Comparison of ENCODE assay signal across 1 cellular context in the genomic region with DNA sequence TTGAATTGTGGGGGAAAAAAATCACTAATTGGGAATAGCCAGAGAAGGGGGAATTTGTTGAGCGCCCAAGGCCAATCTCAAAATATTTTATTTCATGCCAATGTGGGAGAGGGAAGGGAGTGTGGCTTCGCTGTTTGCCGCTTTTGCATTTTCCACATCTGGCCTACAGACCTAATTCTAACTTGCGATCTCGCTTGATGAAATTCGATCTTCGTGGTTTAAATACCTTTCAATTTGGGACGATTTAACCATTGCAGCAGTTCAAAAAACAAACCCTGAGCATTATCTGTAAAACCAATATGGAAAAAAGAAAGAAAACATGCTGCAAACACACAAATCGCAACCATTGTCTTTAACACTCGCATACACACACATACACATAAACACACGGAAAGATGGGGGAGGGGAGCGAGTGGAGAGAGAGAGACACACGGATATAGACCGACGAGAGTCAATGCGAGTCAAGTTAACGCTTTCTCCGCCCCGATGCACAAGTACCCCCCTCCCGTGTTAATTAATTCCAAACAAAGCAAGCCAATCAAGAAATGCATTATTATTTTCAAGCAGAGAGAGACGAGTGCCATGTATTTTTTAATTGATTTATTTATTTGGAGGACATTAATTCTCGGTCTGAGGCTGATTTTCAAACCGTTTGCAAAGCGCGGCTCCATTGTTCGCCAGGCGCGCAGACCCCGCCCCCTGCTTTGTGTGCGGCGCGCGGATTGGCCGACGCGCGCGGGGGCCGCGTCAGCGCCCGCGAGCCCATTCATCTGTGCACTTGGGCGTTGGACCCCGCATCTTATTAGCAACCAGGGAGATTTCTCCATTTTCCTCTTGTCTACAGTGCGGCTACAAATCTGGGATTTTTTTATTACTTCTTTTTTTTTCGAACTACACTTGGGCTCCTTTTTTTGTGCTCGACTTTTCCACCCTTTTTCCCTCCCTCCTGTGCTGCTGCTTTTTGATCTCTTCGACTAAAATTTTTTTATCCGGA.
TF ChIP-seq lines count a peak whose summit lies in the region.

A gene with protein sequence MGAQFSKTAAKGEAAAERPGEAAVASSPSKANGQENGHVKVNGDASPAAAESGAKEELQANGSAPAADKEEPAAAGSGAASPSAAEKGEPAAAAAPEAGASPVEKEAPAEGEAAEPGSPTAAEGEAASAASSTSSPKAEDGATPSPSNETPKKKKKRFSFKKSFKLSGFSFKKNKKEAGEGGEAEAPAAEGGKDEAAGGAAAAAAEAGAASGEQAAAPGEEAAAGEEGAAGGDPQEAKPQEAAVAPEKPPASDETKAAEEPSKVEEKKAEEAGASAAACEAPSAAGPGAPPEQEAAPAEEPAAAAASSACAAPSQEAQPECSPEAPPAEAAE (plus strand): TSS at position 775 of the 994 bp plus-strand sequence. CDS start 401 bp downstream, outside the sequence.

TF ChIP-seq in HEK293, 187 proteins besides CTCF, POLR2A, EP300 and RAD21 (continued from another document and continues in another):
- TF ChIP-seq KLF8 (tag by site-specific recombination; IDR thresholded peaks at IDR 0.05) = peak; percentile 57
- TF ChIP-seq, protein P1, sequence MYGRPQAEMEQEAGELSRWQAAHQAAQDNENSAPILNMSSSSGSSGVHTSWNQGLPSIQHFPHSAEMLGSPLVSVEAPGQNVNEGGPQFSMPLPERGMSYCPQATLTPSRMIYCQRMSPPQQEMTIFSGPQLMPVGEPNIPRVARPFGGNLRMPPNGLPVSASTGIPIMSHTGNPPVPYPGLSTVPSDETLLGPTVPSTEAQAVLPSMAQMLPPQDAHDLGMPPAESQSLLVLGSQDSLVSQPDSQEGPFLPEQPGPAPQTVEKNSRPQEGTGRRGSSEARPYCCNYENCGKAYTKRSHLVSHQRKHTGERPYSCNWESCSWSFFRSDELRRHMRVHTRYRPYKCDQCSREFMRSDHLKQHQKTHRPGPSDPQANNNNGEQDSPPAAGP (tag by site-specific recombination; IDR thresholded peaks at IDR 0.05) = no peak
- no peak for TF ChIP-seq ZNF585B (tag by site-specific recombination; IDR thresholded peaks at IDR 0.05)
- TF ChIP-seq ZFP41 (tag by site-specific recombination; IDR thresholded peaks at IDR 0.05; ENCODE audit: borderline replicate concordance) = no peak
- TF ChIP-seq, protein P2, sequence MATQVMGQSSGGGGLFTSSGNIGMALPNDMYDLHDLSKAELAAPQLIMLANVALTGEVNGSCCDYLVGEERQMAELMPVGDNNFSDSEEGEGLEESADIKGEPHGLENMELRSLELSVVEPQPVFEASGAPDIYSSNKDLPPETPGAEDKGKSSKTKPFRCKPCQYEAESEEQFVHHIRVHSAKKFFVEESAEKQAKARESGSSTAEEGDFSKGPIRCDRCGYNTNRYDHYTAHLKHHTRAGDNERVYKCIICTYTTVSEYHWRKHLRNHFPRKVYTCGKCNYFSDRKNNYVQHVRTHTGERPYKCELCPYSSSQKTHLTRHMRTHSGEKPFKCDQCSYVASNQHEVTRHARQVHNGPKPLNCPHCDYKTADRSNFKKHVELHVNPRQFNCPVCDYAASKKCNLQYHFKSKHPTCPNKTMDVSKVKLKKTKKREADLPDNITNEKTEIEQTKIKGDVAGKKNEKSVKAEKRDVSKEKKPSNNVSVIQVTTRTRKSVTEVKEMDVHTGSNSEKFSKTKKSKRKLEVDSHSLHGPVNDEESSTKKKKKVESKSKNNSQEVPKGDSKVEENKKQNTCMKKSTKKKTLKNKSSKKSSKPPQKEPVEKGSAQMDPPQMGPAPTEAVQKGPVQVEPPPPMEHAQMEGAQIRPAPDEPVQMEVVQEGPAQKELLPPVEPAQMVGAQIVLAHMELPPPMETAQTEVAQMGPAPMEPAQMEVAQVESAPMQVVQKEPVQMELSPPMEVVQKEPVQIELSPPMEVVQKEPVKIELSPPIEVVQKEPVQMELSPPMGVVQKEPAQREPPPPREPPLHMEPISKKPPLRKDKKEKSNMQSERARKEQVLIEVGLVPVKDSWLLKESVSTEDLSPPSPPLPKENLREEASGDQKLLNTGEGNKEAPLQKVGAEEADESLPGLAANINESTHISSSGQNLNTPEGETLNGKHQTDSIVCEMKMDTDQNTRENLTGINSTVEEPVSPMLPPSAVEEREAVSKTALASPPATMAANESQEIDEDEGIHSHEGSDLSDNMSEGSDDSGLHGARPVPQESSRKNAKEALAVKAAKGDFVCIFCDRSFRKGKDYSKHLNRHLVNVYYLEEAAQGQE (tag by site-specific recombination; IDR thresholded peaks at IDR 0.05) = no peak; the same call in 1 of the 2 replicates
- no peak for TF ChIP-seq MEIS1 (CRISPR knock-in tag; IDR thresholded peaks at IDR 0.05; ENCODE audit: borderline replicate concordance)
- TF ChIP-seq ZEB2 (tag by site-specific recombination; IDR thresholded peaks at IDR 0.05) = peak; percentile 88
- TF ChIP-seq, protein P3, sequence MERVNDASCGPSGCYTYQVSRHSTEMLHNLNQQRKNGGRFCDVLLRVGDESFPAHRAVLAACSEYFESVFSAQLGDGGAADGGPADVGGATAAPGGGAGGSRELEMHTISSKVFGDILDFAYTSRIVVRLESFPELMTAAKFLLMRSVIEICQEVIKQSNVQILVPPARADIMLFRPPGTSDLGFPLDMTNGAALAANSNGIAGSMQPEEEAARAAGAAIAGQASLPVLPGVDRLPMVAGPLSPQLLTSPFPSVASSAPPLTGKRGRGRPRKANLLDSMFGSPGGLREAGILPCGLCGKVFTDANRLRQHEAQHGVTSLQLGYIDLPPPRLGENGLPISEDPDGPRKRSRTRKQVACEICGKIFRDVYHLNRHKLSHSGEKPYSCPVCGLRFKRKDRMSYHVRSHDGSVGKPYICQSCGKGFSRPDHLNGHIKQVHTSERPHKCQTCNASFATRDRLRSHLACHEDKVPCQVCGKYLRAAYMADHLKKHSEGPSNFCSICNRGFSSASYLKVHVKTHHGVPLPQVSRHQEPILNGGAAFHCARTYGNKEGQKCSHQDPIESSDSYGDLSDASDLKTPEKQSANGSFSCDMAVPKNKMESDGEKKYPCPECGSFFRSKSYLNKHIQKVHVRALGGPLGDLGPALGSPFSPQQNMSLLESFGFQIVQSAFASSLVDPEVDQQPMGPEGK (tag by site-specific recombination; IDR thresholded peaks at IDR 0.05) = peak; percentile 75
- TF ChIP-seq ZNF146 (tag by site-specific recombination; IDR thresholded peaks at IDR 0.05) = no peak; the same call in 1 of the 2 replicates
- TF ChIP-seq ZNF266 (tag by site-specific recombination; IDR thresholded peaks at IDR 0.05; ENCODE audit: low read depth) = no peak
- no peak; the same call in 1 of the 2 replicates for TF ChIP-seq WT1 (tag by site-specific recombination; IDR thresholded peaks at IDR 0.05)
- TF ChIP-seq SETDB1 (IDR thresholded peaks at IDR 0.05; ENCODE audit: insufficient read length, low read length) = no peak
- TF ChIP-seq, protein P4, sequence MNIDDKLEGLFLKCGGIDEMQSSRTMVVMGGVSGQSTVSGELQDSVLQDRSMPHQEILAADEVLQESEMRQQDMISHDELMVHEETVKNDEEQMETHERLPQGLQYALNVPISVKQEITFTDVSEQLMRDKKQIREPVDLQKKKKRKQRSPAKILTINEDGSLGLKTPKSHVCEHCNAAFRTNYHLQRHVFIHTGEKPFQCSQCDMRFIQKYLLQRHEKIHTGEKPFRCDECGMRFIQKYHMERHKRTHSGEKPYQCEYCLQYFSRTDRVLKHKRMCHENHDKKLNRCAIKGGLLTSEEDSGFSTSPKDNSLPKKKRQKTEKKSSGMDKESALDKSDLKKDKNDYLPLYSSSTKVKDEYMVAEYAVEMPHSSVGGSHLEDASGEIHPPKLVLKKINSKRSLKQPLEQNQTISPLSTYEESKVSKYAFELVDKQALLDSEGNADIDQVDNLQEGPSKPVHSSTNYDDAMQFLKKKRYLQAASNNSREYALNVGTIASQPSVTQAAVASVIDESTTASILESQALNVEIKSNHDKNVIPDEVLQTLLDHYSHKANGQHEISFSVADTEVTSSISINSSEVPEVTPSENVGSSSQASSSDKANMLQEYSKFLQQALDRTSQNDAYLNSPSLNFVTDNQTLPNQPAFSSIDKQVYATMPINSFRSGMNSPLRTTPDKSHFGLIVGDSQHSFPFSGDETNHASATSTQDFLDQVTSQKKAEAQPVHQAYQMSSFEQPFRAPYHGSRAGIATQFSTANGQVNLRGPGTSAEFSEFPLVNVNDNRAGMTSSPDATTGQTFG (tag by site-specific recombination; IDR thresholded peaks at IDR 0.05; ENCODE audit: borderline replicate concordance) = no peak
- no peak for TF ChIP-seq ZNF19 (tag by site-specific recombination; IDR thresholded peaks at IDR 0.05; ENCODE audit: low read depth)
- TF ChIP-seq ZNF2 (tag by site-specific recombination; IDR thresholded peaks at IDR 0.05) = peak; percentile 92
- no peak for TF ChIP-seq ZNF654 (tag by site-specific recombination; IDR thresholded peaks at IDR 0.05; ENCODE audit: low read depth)
- peak; percentile 28; the same call in 1 of the 2 replicates for TF ChIP-seq ZBTB1 (tag by site-specific recombination; IDR thresholded peaks at IDR 0.05)
- peak; percentile 85 for TF ChIP-seq SP7 (tag by site-specific recombination; IDR thresholded peaks at IDR 0.05)
- no peak for TF ChIP-seq ZNF830 (tag by site-specific recombination; IDR thresholded peaks at IDR 0.05; ENCODE audit: low read depth)
- TF ChIP-seq SALL2 (tag by site-specific recombination; IDR thresholded peaks at IDR 0.05; ENCODE audit: borderline replicate concordance) = no peak
- no peak for TF ChIP-seq ZNF184 (tag by site-specific recombination; IDR thresholded peaks at IDR 0.05)
- no peak for TF ChIP-seq ZNF670 (tag by site-specific recombination; IDR thresholded peaks at IDR 0.05; ENCODE audit: low read depth)
- TF ChIP-seq, protein P5, sequence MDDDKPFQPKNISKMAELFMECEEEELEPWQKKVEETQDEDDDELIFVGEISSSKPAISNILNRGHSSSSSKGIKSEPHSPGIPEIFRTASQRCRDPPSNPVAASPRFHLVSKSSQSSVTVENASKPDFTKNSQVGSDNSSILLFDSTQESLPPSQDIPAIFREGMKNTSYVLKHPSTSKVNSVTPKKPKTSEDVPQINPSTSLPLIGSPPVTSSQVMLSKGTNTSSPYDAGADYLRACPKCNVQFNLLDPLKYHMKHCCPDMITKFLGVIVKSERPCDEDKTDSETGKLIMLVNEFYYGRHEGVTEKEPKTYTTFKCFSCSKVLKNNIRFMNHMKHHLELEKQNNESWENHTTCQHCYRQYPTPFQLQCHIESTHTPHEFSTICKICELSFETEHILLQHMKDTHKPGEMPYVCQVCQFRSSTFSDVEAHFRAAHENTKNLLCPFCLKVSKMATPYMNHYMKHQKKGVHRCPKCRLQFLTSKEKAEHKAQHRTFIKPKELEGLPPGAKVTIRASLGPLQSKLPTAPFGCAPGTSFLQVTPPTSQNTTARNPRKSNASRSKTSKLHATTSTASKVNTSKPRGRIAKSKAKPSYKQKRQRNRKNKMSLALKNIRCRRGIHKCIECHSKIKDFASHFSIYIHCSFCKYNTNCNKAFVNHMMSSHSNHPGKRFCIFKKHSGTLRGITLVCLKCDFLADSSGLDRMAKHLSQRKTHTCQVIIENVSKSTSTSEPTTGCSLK (tag by site-specific recombination; IDR thresholded peaks at IDR 0.05) = no peak
- TF ChIP-seq ZNF561 (tag by site-specific recombination; IDR thresholded peaks at IDR 0.05; ENCODE audit: borderline replicate concordance) = peak; percentile 76
- peak; percentile 76; the same call in 1 of the 2 replicates for TF ChIP-seq ZNF629 (tag by site-specific recombination; IDR thresholded peaks at IDR 0.05)
- TF ChIP-seq ZNF23 (tag by site-specific recombination; IDR thresholded peaks at IDR 0.05; ENCODE audit: borderline replicate concordance) = no peak
- TF ChIP-seq ZBTB17 (tag by site-specific recombination; IDR thresholded peaks at IDR 0.05) = peak; percentile 78
- TF ChIP-seq ZNF600 (tag by site-specific recombination; IDR thresholded peaks at IDR 0.05) = no peak
- no peak for TF ChIP-seq HOXC10 (CRISPR knock-in tag; IDR thresholded peaks at IDR 0.05)
- TF ChIP-seq, protein P6, sequence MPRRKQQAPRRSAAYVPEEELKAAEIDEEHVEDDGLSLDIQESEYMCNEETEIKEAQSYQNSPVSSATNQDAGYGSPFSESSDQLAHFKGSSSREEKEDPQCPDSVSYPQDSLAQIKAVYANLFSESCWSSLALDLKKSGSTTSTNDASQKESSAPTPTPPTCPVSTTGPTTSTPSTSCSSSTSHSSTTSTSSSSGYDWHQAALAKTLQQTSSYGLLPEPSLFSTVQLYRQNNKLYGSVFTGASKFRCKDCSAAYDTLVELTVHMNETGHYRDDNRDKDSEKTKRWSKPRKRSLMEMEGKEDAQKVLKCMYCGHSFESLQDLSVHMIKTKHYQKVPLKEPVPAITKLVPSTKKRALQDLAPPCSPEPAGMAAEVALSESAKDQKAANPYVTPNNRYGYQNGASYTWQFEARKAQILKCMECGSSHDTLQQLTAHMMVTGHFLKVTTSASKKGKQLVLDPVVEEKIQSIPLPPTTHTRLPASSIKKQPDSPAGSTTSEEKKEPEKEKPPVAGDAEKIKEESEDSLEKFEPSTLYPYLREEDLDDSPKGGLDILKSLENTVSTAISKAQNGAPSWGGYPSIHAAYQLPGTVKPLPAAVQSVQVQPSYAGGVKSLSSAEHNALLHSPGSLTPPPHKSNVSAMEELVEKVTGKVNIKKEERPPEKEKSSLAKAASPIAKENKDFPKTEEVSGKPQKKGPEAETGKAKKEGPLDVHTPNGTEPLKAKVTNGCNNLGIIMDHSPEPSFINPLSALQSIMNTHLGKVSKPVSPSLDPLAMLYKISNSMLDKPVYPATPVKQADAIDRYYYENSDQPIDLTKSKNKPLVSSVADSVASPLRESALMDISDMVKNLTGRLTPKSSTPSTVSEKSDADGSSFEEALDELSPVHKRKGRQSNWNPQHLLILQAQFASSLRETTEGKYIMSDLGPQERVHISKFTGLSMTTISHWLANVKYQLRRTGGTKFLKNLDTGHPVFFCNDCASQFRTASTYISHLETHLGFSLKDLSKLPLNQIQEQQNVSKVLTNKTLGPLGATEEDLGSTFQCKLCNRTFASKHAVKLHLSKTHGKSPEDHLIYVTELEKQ (tag by site-specific recombination; IDR thresholded peaks at IDR 0.05; ENCODE audit: borderline replicate concordance) = 0 out of 2 replicates have a peak, but pooled peaks have one; percentile 39
- TF ChIP-seq FEZF1 (tag by site-specific recombination; IDR thresholded peaks at IDR 0.05) = 0 out of 2 replicates have a peak, but pooled peaks have one; percentile 15
- no peak for TF ChIP-seq OVOL3 (tag by site-specific recombination; IDR thresholded peaks at IDR 0.05)
- TF ChIP-seq, protein P7, sequence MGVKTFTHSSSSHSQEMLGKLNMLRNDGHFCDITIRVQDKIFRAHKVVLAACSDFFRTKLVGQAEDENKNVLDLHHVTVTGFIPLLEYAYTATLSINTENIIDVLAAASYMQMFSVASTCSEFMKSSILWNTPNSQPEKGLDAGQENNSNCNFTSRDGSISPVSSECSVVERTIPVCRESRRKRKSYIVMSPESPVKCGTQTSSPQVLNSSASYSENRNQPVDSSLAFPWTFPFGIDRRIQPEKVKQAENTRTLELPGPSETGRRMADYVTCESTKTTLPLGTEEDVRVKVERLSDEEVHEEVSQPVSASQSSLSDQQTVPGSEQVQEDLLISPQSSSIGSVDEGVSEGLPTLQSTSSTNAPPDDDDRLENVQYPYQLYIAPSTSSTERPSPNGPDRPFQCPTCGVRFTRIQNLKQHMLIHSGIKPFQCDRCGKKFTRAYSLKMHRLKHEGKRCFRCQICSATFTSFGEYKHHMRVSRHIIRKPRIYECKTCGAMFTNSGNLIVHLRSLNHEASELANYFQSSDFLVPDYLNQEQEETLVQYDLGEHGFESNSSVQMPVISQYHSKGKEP (tag by site-specific recombination; IDR thresholded peaks at IDR 0.05) = no peak; the same call in 1 of the 2 replicates
- peak; percentile 83 for TF ChIP-seq ZNF341 (tag by site-specific recombination; IDR thresholded peaks at IDR 0.05; ENCODE audit: low read depth)
- TF ChIP-seq ZNF707 (tag by site-specific recombination; IDR thresholded peaks at IDR 0.05) = no peak
- no peak for TF ChIP-seq ZNF426 (tag by site-specific recombination; IDR thresholded peaks at IDR 0.05)
- TF ChIP-seq ZNF785 (tag by site-specific recombination; IDR thresholded peaks at IDR 0.05) = no peak
- no peak for TF ChIP-seq ZNF48 (tag by site-specific recombination; IDR thresholded peaks at IDR 0.05)
